18 cellular contexts compared by ENCODE assay signal in the genomic region with DNA sequence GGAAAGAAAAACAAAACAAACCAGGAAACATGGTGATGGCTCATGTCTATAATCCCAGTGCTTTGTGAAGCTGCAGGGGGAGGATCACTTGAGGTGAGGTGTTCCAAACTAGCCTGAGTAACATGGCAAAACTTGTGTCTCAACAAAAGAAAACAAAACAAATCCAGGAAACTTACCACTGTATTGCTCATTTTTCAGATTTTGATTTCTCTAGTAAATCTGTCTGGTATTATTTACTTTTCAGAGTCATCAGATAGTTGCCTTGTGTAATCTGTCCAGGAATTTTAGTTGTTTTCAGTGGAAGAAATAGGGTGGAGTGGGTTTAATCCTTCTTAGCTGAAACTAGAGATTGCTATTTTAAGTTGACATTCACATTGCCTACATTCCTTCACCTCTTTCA.
A peak's percentile ranks its signal among the peaks of the same experiment; 100 is the strongest.
DNase-seq lines count a peak whose midpoint lies in the region; ATAC-seq and TF ChIP-seq lines count a peak whose summit lies in the region.
"Had no signal": no experiment of that assay in that cellular context is flagged by ENCODE, and none has a peak within 500 bp of the region (broad histone marks: within the 10 kb centered on the region; RNA-seq: fewer than 3 reads in every experiment).

No MANE protein-coding gene starts in this region.

- no peaks in the 10 kb centered on the region for H3K36me3 Mint-ChIP-seq in T-helper 17 cell (ENCODE audit: low read depth)
- H3K36me3 Mint-ChIP-seq in WTC11 = no peaks in the 10 kb centered on the region
- H3K36me3 Mint-ChIP-seq: activated naive CD4-positive, alpha-beta T cell treated with anti-CD3 and anti-CD28 coated beads, Interleukin-2, amount 50 U/mL, for 72 hours had no signal

- peaks cover 12% of the 10 kb centered on the region for H3K27me3 Mint-ChIP-seq in T-helper 17 cell
- no peaks in the 10 kb centered on the region for H3K27me3 Mint-ChIP-seq in WTC11 (ENCODE audit: low read depth)

- H3K9ac ChIP-seq in SK-N-SH = peak overlapping the region; percentile 2; the same call in 1 of the 2 replicates
- H3K9ac ChIP-seq in fibroblast of lung (ENCODE audit: insufficient read depth, low read length) = no peak overlapping the region
- H3K9ac ChIP-seq in colonic mucosa (ENCODE audit: low read depth in 2 of 2, low read length in 2 of 2) = no peak overlapping the region

- POLR2A ChIA-PET in SK-N-SH (lab: Yijun Ruan, JAX) (no interaction called here), WTC11 (lab: Charles Lee) (no interaction called here)

- H3K79me2 ChIP-seq in SK-N-SH (ENCODE audit: insufficient read depth) (no peaks in the 10 kb centered on the region), fibroblast of lung (ENCODE audit: control insufficient read depth, insufficient read depth, low read length) (no peaks in the 10 kb centered on the region)

- DNase-seq in GM04503 (ENCODE audit: low read depth) = peak; percentile 67
- DNase-seq in SK-N-SH = no peak
- DNase-seq in fibroblast of lung (ENCODE audit: low read depth in 2 of 2) = peak; percentile 4 to 66
- DNase-seq in skeletal muscle cell (ENCODE audit: low read depth) = peak; percentile 70
- no peak for DNase-seq in colonic mucosa
- no peak for DNase-seq in T-helper 17 cell
- DNase-seq in uterus = no peak
- no peak for DNase-seq in WTC11 (ENCODE audit: low spot score)
- DNase-seq: glutamatergic neuron, left colon, NCI-H1930, nephron progenitor cell, sigmoid colon, SJCRH30, WERI-Rb-1 had no signal

- H3K9me2 ChIP-seq in SK-N-SH = no peaks in the 10 kb centered on the region

- peaks cover 9% of the 10 kb centered on the region for H3K9me3 Mint-ChIP-seq in WTC11
- H3K9me3 Mint-ChIP-seq: activated naive CD4-positive, alpha-beta T cell treated with anti-CD3 and anti-CD28 coated beads, Interleukin-2, amount 50 U/mL, for 72 hours; dendritic cell treated with granulocyte-macrophage colony-stimulating factor and Interleukin-4, amounts not matched to agents 40 ng/mL and 50 ng/mL, for 4 days; nephron progenitor cell had no signal

- peaks cover 22% of the 10 kb centered on the region for H3F3A ChIP-seq in SK-N-SH (replicated peaks; ENCODE audit: insufficient read depth)

- H3K36me3 ChIP-seq in SK-N-SH (replicated peaks in 1 of 2; ENCODE audit: control insufficient read depth in 1 of 2, insufficient read depth in 2 of 2, low read length in 1 of 2) (no peaks in the 10 kb centered on the region), fibroblast of lung (ENCODE audit: control insufficient read depth, insufficient read depth, low read length) (no peaks in the 10 kb centered on the region), colonic mucosa (no peaks in the 10 kb centered on the region), uterus (no peaks in the 10 kb centered on the region)
- H3K36me3 ChIP-seq: sigmoid colon, SJCRH30, WERI-Rb-1 had no signal

- H2AFZ ChIP-seq in SK-N-SH (ENCODE audit: low read depth) (peak overlapping the region; percentile 29; the same call in 1 of the 2 replicates), fibroblast of lung (ENCODE audit: low read length) (no peak overlapping the region)

- H4K20me1 ChIP-seq in SK-N-SH (ENCODE audit: insufficient read depth) (no peaks in the 10 kb centered on the region), fibroblast of lung (ENCODE audit: control insufficient read depth, extremely low read depth, insufficient read depth, low read length) (no peaks in the 10 kb centered on the region)

- ATAC-seq in T-helper 17 cell (no peak), WTC11 (no peak)
- ATAC-seq: activated naive CD4-positive, alpha-beta T cell treated with anti-CD3 and anti-CD28 coated beads, Interleukin-2, amount 50 U/mL, for 72 hours; K562; left colon had no signal

- H3K4me1 ChIP-seq in SK-N-SH (ENCODE audit: control insufficient read depth in 1 of 2, insufficient read depth in 2 of 2, low read depth in 1 of 2, low read length in 1 of 2) = peaks cover 0 to 10% of the 10 kb centered on the region in 2 experiments; a peak in 2 of 4 replicates
- no peaks in the 10 kb centered on the region for H3K4me1 ChIP-seq in fibroblast of lung (ENCODE audit: control insufficient read depth, extremely low read depth, insufficient read depth, low read length)
- H3K4me1 ChIP-seq in colonic mucosa = no peaks in the 10 kb centered on the region
- H3K4me1 ChIP-seq in uterus = no peaks in the 10 kb centered on the region
- H3K4me1 ChIP-seq: sigmoid colon, SJCRH30 had no signal

- H3K9me3 ChIP-seq in SK-N-SH (no peaks in the 10 kb centered on the region), fibroblast of lung (ENCODE audit: control insufficient read depth, insufficient read depth, low read depth, low read length) (no peaks in the 10 kb centered on the region), colonic mucosa (no peaks in the 10 kb centered on the region), T-helper 17 cell (ENCODE audit: control insufficient read depth, low read length, poor library complexity, severe bottlenecking) (no peaks in the 10 kb centered on the region), uterus (no peaks in the 10 kb centered on the region)
- H3K9me3 ChIP-seq: sigmoid colon, SJCRH30 had no signal

- TF ChIP-seq CTCF in SK-N-SH (IDR thresholded peaks at IDR 0.05) (no peak), fibroblast of lung (conservative IDR thresholded peaks at IDR 0.05 in 1 of 2, IDR thresholded peaks at IDR 0.05 in 1 of 2; ENCODE audit: low read depth in 1 of 2, low read length in 2 of 2) (no peak), colonic mucosa (IDR thresholded peaks at IDR 0.05) (no peak), uterus (IDR thresholded peaks at IDR 0.05) (no peak), WTC11 (IDR thresholded peaks at IDR 0.05) (no peak)

- CTCF ChIA-PET in SK-N-SH (lab: Yijun Ruan, JAX) = no interaction called here
- CTCF ChIA-PET in WTC11 (lab: Charles Lee) = no interaction called here

- H3K4me3 ChIP-seq in SK-N-SH (ENCODE audit: low read depth in 2 of 2, low read length in 1 of 2) (no peak overlapping the region), fibroblast of lung (replicated peaks in 1 of 4; ENCODE audit: control extremely low read depth in 1 of 4, insufficient read depth in 1 of 4, low read depth in 3 of 4, low read length in 4 of 4) (no peak overlapping the region), skeletal muscle cell (ENCODE audit: low read depth, low read length) (no peak overlapping the region), colonic mucosa (no peak overlapping the region), uterus (no peak overlapping the region)
- H3K4me3 ChIP-seq: K562, sigmoid colon, SJCRH30 had no signal

- no peak for TF ChIP-seq RAD21 in SK-N-SH (IDR thresholded peaks at IDR 0.05; ENCODE audit: low read length)

- TF ChIP-seq EP300 in SK-N-SH (IDR thresholded peaks at IDR 0.05; ENCODE audit: borderline replicate concordance in 1 of 2, low read depth in 1 of 2, low read length in 1 of 2) = no peak

- intact Hi-C loops in colonic mucosa (cut with DNase I) = no loop called here
- intact Hi-C loops in uterus (cut with DNase I; ENCODE audit: low total_unique reads) = no loop called here

- H3K4me1 Mint-ChIP-seq in T-helper 17 cell = no peaks in the 10 kb centered on the region
- H3K4me1 Mint-ChIP-seq in WTC11 = no peaks in the 10 kb centered on the region
- H3K4me1 Mint-ChIP-seq: nephron progenitor cell had no signal

- 0 out of 2 replicates have a peak overlapping the region, but pooled peaks have one; percentile 2 for H3K4me2 ChIP-seq in SK-N-SH
- no peak overlapping the region for H3K4me2 ChIP-seq in fibroblast of lung (ENCODE audit: extremely low read depth, insufficient read depth, low read length)

- H3K27me3 ChIP-seq in SK-N-SH (ENCODE audit: insufficient read depth) (no peaks in the 10 kb centered on the region), fibroblast of lung (ENCODE audit: control insufficient read depth, insufficient read depth, low read length) (no peaks in the 10 kb centered on the region), colonic mucosa (no peaks in the 10 kb centered on the region), uterus (no peaks in the 10 kb centered on the region)
- H3K27me3 ChIP-seq: sigmoid colon, SJCRH30 had no signal

- no peak overlapping the region for H3K4me3 Mint-ChIP-seq in T-helper 17 cell
- no peak overlapping the region for H3K4me3 Mint-ChIP-seq in WTC11
- H3K4me3 Mint-ChIP-seq: dendritic cell treated with granulocyte-macrophage colony-stimulating factor and Interleukin-4, amounts not matched to agents 40 ng/mL and 50 ng/mL, for 4 days; nephron progenitor cell had no signal

- no peak overlapping the region for H3K27ac Mint-ChIP-seq in T-helper 17 cell
- H3K27ac Mint-ChIP-seq in WTC11 = no peak overlapping the region; the same call in 1 of the 2 replicates
- H3K27ac Mint-ChIP-seq: activated naive CD4-positive, alpha-beta T cell treated with anti-CD3 and anti-CD28 coated beads, Interleukin-2, amount 50 U/mL, for 72 hours; dendritic cell treated with granulocyte-macrophage colony-stimulating factor and Interleukin-4, amounts not matched to agents 40 ng/mL and 50 ng/mL, for 4 days; nephron progenitor cell had no signal

- TF ChIP-seq POLR2A in uterus (IDR thresholded peaks at IDR 0.05) = no peak

- H3K27ac ChIP-seq in SK-N-SH (ENCODE audit: low read depth in 2 of 2, low read length in 1 of 2) (peak overlapping the region; percentile 9 to 72; a peak in 3 of 4 replicates), fibroblast of lung (ENCODE audit: insufficient read depth, low read length) (no peak overlapping the region), colonic mucosa (no peak overlapping the region), uterus (no peak overlapping the region)
- H3K27ac ChIP-seq: sigmoid colon, SJCRH30, WERI-Rb-1 had no signal

TF ChIP-seq in SK-N-SH, 30 proteins besides CTCF, POLR2A, EP300 and RAD21 (continues in another document):
- no peak for TF ChIP-seq FOXM1 (IDR thresholded peaks at IDR 0.05; ENCODE audit: low read depth)
- TF ChIP-seq, protein P1, sequence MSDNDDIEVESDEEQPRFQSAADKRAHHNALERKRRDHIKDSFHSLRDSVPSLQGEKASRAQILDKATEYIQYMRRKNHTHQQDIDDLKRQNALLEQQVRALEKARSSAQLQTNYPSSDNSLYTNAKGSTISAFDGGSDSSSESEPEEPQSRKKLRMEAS (IDR thresholded peaks at IDR 0.05; ENCODE audit: low read depth) = no peak

TF ChIP-seq in WTC11, 78 proteins besides CTCF, POLR2A, EP300 and RAD21 (continues in another document):
- TF ChIP-seq GRHL2 (CRISPR knock-in tag; IDR thresholded peaks at IDR 0.05; ENCODE audit: insufficient replicate concordance, severe bottlenecking) (no peak), SP1 (CRISPR knock-in tag; conservative IDR thresholded peaks at IDR 0.05) (no peak), ZNF219 (CRISPR knock-in tag; IDR thresholded peaks at IDR 0.05; ENCODE audit: borderline replicate concordance) (no peak), FOXP1 (CRISPR knock-in tag; IDR thresholded peaks at IDR 0.05; ENCODE audit: borderline replicate concordance) (no peak), SMAD3 (CRISPR knock-in tag; IDR thresholded peaks at IDR 0.05; ENCODE audit: borderline replicate concordance) (no peak)

Comparison
In these comparisons a context has a peak if more than half of its experiments do, and no peak if none do; other contexts are left out.
1. DNase-seq: peak in GM04503 (single experiment), fibroblast of lung (2 of 2) and skeletal muscle cell (single experiment); none in SK-N-SH (single experiment), colonic mucosa (single experiment), T-helper 17 cell (0 of 3), uterus (0 of 2) and WTC11 (single experiment).
2. H3K27ac ChIP-seq: peak in SK-N-SH (2 of 2); none in fibroblast of lung (single experiment), colonic mucosa (single experiment) and uterus (0 of 2).